In the genomic region with DNA sequence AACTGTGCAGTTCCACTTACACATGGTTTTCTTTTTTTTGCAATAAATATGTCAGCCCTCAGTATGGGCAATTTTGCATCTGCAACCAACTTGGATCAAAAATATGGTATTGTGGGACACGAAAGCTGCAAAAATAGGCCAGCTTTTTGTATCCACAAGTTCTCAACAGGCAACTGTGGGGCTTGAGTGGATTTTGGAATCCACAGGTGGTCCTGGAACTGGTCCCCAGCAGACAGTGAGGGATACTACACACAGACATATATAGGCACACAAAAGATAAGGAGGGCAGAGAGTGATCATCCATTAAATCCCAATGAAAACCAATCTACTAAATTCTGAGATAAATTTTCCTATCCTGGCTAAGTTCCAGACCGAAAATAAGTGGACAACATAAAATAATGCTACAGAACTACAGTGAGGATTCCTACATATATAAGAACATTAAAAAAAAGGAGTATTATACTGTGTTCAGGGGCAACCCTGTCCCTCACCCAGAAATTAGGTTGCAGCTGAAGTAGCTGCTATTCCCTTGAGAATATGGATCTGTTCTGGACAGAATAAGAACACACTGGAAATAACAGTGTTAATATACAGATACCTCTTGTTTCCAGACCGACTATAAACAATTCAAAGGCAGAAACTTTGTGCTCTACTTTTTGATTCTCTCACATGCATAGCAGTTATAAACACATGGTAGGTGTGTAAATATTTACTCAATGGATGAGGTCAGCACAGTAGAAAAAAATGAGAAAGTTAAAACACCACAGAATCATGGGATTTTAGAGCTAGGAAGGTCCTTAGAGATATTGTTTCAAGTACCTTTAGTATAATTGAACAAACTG, we compare ENCODE assay signal across 1 cellular context.
TF ChIP-seq lines count a peak whose summit lies in the region.

No MANE protein-coding gene starts in this region.

TF ChIP-seq in HEK293, 187 proteins besides CTCF, POLR2A, EP300 and RAD21 (continued from another document and continues in another):
- TF ChIP-seq PATZ1 (tag by site-specific recombination; IDR thresholded peaks at IDR 0.05), result 0 out of 2 replicates have a peak, but pooled peaks have one; percentile 17
- TF ChIP-seq, protein P1, sequence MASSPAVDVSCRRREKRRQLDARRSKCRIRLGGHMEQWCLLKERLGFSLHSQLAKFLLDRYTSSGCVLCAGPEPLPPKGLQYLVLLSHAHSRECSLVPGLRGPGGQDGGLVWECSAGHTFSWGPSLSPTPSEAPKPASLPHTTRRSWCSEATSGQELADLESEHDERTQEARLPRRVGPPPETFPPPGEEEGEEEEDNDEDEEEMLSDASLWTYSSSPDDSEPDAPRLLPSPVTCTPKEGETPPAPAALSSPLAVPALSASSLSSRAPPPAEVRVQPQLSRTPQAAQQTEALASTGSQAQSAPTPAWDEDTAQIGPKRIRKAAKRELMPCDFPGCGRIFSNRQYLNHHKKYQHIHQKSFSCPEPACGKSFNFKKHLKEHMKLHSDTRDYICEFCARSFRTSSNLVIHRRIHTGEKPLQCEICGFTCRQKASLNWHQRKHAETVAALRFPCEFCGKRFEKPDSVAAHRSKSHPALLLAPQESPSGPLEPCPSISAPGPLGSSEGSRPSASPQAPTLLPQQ (tag by site-specific recombination; IDR thresholded peaks at IDR 0.05), result peak; percentile 59; the same call in 1 of the 2 replicates
- TF ChIP-seq ZSCAN5A (tag by site-specific recombination; IDR thresholded peaks at IDR 0.05), result no peak
- no peak for TF ChIP-seq ZNF138 (tag by site-specific recombination; IDR thresholded peaks at IDR 0.05; ENCODE audit: borderline replicate concordance)
- peak; percentile 78 for TF ChIP-seq ZEB2 (tag by site-specific recombination; IDR thresholded peaks at IDR 0.05)
- TF ChIP-seq, protein P2, sequence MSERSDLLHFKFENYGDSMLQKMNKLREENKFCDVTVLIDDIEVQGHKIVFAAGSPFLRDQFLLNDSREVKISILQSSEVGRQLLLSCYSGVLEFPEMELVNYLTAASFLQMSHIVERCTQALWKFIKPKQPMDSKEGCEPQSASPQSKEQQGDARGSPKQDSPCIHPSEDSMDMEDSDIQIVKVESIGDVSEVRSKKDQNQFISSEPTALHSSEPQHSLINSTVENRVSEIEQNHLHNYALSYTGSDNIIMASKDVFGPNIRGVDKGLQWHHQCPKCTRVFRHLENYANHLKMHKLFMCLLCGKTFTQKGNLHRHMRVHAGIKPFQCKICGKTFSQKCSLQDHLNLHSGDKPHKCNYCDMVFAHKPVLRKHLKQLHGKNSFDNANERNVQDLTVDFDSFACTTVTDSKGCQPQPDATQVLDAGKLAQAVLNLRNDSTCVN (tag by site-specific recombination; optimal IDR thresholded peaks at IDR 0.05), result no peak
- TF ChIP-seq REPIN1 (tag by site-specific recombination; IDR thresholded peaks at IDR 0.05; ENCODE audit: low read depth), result no peak
- no peak for TF ChIP-seq ZNF280D (tag by site-specific recombination; IDR thresholded peaks at IDR 0.05)
- TF ChIP-seq PRDM1 (tag by site-specific recombination; IDR thresholded peaks at IDR 0.05), result no peak
- TF ChIP-seq ZNF292 (tag by site-specific recombination; IDR thresholded peaks at IDR 0.05; ENCODE audit: borderline replicate concordance, low read depth), result no peak
- TF ChIP-seq ZSCAN23 (tag by site-specific recombination; IDR thresholded peaks at IDR 0.05), result no peak
- TF ChIP-seq, protein P3, sequence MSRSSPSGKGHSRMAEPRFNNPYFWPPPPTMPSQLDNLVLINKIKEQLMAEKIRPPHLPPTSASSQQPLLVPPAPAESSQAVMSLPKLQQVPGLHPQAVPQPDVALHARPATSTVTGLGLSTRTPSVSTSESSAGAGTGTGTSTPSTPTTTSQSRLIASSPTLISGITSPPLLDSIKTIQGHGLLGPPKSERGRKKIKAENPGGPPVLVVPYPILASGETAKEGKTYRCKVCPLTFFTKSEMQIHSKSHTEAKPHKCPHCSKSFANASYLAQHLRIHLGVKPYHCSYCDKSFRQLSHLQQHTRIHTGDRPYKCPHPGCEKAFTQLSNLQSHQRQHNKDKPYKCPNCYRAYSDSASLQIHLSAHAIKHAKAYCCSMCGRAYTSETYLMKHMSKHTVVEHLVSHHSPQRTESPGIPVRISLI (tag by site-specific recombination; IDR thresholded peaks at IDR 0.05), result peak; percentile 91
- no peak for TF ChIP-seq AEBP2 (tag by site-specific recombination; IDR thresholded peaks at IDR 0.05; ENCODE audit: borderline replicate concordance)
- TF ChIP-seq KLF10 (tag by site-specific recombination; IDR thresholded peaks at IDR 0.05), result peak; percentile 58; the same call in 1 of the 2 replicates
- TF ChIP-seq ZNF645 (tag by site-specific recombination; IDR thresholded peaks at IDR 0.05), result no peak
- TF ChIP-seq ZNF580 (tag by site-specific recombination; IDR thresholded peaks at IDR 0.05), result no peak
- no peak for TF ChIP-seq GLI4 (tag by site-specific recombination; IDR thresholded peaks at IDR 0.05)
- no peak for TF ChIP-seq MEIS1 (CRISPR knock-in tag; IDR thresholded peaks at IDR 0.05; ENCODE audit: borderline replicate concordance)
- TF ChIP-seq BCL11A (tag by site-specific recombination; IDR thresholded peaks at IDR 0.05; ENCODE audit: low read depth), result no peak
- TF ChIP-seq ZNF670 (tag by site-specific recombination; IDR thresholded peaks at IDR 0.05; ENCODE audit: low read depth), result no peak
- TF ChIP-seq ZNF121 (tag by site-specific recombination; IDR thresholded peaks at IDR 0.05), result no peak
- TF ChIP-seq PRDM6 (tag by site-specific recombination; IDR thresholded peaks at IDR 0.05), result peak; percentile 97
- TF ChIP-seq PRDM2 (tag by site-specific recombination; IDR thresholded peaks at IDR 0.05; ENCODE audit: borderline replicate concordance), result no peak
- TF ChIP-seq ZFP69B (tag by site-specific recombination; IDR thresholded peaks at IDR 0.05), result no peak
- TF ChIP-seq ZNF416 (tag by site-specific recombination; IDR thresholded peaks at IDR 0.05), result no peak
- TF ChIP-seq ZIC2 (tag by site-specific recombination; IDR thresholded peaks at IDR 0.05), result no peak
- no peak for TF ChIP-seq ZNF776 (tag by site-specific recombination; IDR thresholded peaks at IDR 0.05; ENCODE audit: borderline replicate concordance)
